1 cellular context compared by ENCODE assay signal in the genomic region with DNA sequence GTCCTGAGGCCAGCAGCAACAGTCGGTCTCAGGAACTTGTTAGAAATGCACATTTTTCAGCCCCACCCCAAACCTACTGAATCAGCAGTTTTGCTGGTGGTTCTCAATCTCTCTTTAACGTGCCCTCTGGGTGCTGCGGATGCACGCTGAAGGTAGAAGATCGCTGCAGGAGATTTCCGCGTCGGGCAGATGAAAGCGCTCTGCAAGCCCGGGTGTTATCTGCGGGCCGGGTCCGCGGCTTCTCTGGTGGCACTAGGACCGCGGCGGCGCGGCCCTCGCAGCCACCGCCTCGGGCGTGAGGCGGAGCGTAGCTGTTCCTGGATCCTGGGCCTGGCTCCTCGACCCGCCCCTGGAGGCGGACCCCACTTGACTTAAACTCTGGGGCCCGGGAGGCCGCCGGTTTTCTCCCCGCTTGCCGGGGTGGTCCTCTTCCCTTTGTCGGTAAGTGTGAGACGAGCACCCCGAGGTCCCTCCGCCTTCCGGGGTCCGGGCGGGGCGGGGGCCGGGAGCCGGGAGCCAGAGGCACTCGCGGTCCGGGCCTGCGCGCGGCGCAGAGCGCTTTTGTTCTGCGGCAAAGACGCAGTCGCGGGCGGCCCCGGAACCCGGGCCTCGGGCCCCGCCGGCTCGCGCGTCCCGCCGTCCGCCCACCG.
A peak's percentile ranks its signal among the peaks of the same experiment; 100 is the strongest.
TF ChIP-seq lines count a peak whose summit lies in the region.

A gene with protein sequence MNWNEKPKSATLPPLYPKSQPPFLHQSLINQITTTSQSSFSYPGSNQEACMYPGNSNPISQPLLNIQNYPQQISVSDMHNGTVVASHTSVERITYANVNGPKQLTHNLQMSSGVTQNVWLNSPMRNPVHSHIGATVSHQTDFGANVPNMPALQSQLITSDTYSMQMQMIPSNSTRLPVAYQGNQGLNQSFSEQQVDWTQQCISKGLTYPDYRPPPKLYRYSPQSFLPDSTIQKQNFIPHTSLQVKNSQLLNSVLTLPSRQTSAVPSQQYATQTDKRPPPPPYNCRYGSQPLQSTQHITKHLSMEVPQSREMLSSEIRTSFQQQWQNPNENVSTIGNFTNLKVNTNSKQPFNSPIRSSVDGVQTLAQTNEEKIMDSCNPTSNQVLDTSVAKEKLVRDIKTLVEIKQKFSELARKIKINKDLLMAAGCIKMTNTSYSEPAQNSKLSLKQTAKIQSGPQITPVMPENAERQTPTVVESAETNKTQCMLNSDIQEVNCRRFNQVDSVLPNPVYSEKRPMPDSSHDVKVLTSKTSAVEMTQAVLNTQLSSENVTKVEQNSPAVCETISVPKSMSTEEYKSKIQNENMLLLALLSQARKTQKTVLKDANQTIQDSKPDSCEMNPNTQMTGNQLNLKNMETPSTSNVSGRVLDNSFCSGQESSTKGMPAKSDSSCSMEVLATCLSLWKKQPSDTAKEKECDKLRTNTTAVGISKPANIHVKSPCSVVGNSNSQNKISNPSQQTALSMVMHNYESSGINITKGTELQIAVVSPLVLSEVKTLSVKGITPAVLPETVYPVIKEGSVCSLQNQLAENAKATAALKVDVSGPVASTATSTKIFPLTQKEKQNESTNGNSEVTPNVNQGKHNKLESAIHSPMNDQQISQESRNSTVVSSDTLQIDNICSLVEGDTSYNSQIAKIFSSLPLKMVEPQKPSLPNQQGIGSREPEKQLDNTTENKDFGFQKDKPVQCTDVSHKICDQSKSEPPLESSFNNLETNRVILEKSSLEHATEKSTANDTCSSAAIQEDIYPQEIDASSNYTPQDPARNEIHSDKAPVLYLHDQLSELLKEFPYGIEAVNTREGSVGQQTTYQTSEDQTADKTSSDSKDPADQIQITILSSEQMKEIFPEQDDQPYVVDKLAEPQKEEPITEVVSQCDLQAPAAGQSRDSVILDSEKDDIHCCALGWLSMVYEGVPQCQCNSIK (N-terminal part only) (plus strand): TSS at position 365 of the 650 bp plus-strand sequence. CDS start 21,541 bp downstream, outside the sequence.

TF ChIP-seq in HepG2, 621 proteins besides CTCF, POLR2A, EP300 and RAD21 (continued from another document and continues in another):
- TF ChIP-seq, protein P1, sequence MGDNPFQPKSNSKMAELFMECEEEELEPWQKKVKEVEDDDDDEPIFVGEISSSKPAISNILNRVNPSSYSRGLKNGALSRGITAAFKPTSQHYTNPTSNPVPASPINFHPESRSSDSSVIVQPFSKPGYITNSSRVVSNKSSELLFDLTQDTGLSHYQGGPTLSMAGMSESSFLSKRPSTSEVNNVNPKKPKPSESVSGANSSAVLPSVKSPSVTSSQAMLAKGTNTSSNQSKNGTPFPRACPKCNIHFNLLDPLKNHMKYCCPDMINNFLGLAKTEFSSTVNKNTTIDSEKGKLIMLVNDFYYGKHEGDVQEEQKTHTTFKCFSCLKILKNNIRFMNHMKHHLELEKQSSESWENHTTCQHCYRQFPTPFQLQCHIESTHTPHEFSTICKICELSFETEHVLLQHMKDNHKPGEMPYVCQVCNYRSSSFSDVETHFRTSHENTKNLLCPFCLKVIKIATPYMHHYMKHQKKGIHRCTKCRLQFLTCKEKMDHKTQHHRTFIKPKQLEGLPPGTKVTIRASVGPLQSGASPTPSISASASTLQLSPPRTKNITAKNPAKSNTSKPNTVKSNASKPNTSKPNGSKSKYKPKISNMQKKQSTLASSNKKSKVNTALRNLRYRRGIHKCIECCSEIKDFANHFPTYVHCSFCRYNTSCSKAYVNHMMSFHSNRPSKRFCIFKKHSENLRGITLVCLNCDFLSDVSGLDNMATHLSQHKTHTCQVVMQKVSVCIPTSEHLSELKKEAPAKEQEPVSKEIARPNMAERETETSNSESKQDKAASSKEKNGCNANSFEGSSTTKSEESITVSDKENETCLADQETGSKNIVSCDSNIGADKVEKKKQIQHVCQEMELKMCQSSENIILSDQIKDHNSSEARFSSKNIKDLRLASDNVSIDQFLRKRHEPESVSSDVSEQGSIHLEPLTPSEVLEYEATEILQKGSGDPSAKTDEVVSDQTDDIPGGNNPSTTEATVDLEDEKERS (CRISPR knock-in tag; IDR thresholded peaks at IDR 0.05) = peak; percentile 31; the same call in 1 of the 2 replicates
- peak; percentile 41 for TF ChIP-seq RBM39 (IDR thresholded peaks at IDR 0.05; ENCODE audit: low read depth, low read length, poor library complexity, severe bottlenecking)
- no peak for TF ChIP-seq MATR3 (CRISPR knock-in tag; IDR thresholded peaks at IDR 0.05)
- TF ChIP-seq, protein P2, sequence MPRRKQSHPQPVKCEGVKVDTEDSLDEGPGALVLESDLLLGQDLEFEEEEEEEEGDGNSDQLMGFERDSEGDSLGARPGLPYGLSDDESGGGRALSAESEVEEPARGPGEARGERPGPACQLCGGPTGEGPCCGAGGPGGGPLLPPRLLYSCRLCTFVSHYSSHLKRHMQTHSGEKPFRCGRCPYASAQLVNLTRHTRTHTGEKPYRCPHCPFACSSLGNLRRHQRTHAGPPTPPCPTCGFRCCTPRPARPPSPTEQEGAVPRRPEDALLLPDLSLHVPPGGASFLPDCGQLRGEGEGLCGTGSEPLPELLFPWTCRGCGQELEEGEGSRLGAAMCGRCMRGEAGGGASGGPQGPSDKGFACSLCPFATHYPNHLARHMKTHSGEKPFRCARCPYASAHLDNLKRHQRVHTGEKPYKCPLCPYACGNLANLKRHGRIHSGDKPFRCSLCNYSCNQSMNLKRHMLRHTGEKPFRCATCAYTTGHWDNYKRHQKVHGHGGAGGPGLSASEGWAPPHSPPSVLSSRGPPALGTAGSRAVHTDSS (CRISPR knock-in tag; conservative IDR thresholded peaks at IDR 0.05) = no peak
- TF ChIP-seq GABPB1 (CRISPR knock-in tag; IDR thresholded peaks at IDR 0.05) = peak; percentile 80
- no peak for TF ChIP-seq XBP1 (CRISPR knock-in tag; IDR thresholded peaks at IDR 0.05)
- no peak; the same call in 1 of the 2 replicates for TF ChIP-seq HOXA5 (CRISPR knock-in tag; IDR thresholded peaks at IDR 0.05)
- no peak for TF ChIP-seq SCMH1 (CRISPR knock-in tag; IDR thresholded peaks at IDR 0.05; ENCODE audit: borderline replicate concordance)
- TF ChIP-seq MAFG (CRISPR knock-in tag; IDR thresholded peaks at IDR 0.05) = peak; percentile 80
- TF ChIP-seq, protein P3, sequence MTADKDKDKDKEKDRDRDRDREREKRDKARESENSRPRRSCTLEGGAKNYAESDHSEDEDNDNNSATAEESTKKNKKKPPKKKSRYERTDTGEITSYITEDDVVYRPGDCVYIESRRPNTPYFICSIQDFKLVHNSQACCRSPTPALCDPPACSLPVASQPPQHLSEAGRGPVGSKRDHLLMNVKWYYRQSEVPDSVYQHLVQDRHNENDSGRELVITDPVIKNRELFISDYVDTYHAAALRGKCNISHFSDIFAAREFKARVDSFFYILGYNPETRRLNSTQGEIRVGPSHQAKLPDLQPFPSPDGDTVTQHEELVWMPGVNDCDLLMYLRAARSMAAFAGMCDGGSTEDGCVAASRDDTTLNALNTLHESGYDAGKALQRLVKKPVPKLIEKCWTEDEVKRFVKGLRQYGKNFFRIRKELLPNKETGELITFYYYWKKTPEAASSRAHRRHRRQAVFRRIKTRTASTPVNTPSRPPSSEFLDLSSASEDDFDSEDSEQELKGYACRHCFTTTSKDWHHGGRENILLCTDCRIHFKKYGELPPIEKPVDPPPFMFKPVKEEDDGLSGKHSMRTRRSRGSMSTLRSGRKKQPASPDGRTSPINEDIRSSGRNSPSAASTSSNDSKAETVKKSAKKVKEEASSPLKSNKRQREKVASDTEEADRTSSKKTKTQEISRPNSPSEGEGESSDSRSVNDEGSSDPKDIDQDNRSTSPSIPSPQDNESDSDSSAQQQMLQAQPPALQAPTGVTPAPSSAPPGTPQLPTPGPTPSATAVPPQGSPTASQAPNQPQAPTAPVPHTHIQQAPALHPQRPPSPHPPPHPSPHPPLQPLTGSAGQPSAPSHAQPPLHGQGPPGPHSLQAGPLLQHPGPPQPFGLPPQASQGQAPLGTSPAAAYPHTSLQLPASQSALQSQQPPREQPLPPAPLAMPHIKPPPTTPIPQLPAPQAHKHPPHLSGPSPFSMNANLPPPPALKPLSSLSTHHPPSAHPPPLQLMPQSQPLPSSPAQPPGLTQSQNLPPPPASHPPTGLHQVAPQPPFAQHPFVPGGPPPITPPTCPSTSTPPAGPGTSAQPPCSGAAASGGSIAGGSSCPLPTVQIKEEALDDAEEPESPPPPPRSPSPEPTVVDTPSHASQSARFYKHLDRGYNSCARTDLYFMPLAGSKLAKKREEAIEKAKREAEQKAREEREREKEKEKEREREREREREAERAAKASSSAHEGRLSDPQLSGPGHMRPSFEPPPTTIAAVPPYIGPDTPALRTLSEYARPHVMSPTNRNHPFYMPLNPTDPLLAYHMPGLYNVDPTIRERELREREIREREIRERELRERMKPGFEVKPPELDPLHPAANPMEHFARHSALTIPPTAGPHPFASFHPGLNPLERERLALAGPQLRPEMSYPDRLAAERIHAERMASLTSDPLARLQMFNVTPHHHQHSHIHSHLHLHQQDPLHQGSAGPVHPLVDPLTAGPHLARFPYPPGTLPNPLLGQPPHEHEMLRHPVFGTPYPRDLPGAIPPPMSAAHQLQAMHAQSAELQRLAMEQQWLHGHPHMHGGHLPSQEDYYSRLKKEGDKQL (CRISPR knock-in tag; IDR thresholded peaks at IDR 0.05; ENCODE audit: low read depth) = no peak
- no peak for TF ChIP-seq ZNF383 (CRISPR knock-in tag; IDR thresholded peaks at IDR 0.05; ENCODE audit: borderline replicate concordance)
- no peak for TF ChIP-seq SSRP1 (CRISPR knock-in tag; IDR thresholded peaks at IDR 0.05)
- TF ChIP-seq FOXK1 (CRISPR knock-in tag; IDR thresholded peaks at IDR 0.05; ENCODE audit: borderline replicate concordance, low read depth) = peak; percentile 53
- TF ChIP-seq, protein P4, sequence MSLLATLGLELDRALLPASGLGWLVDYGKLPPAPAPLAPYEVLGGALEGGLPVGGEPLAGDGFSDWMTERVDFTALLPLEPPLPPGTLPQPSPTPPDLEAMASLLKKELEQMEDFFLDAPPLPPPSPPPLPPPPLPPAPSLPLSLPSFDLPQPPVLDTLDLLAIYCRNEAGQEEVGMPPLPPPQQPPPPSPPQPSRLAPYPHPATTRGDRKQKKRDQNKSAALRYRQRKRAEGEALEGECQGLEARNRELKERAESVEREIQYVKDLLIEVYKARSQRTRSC (CRISPR knock-in tag; IDR thresholded peaks at IDR 0.05; ENCODE audit: low read depth) = no peak
- TF ChIP-seq EHMT2 (IDR thresholded peaks at IDR 0.05; ENCODE audit: borderline replicate concordance, low read depth, low read length) = no peak
- TF ChIP-seq, protein P5, sequence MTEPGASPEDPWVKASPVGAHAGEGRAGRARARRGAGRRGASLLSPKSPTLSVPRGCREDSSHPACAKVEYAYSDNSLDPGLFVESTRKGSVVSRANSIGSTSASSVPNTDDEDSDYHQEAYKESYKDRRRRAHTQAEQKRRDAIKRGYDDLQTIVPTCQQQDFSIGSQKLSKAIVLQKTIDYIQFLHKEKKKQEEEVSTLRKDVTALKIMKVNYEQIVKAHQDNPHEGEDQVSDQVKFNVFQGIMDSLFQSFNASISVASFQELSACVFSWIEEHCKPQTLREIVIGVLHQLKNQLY (CRISPR knock-in tag; IDR thresholded peaks at IDR 0.05) = no peak; the same call in 1 of the 2 replicates
- TF ChIP-seq, protein P6, sequence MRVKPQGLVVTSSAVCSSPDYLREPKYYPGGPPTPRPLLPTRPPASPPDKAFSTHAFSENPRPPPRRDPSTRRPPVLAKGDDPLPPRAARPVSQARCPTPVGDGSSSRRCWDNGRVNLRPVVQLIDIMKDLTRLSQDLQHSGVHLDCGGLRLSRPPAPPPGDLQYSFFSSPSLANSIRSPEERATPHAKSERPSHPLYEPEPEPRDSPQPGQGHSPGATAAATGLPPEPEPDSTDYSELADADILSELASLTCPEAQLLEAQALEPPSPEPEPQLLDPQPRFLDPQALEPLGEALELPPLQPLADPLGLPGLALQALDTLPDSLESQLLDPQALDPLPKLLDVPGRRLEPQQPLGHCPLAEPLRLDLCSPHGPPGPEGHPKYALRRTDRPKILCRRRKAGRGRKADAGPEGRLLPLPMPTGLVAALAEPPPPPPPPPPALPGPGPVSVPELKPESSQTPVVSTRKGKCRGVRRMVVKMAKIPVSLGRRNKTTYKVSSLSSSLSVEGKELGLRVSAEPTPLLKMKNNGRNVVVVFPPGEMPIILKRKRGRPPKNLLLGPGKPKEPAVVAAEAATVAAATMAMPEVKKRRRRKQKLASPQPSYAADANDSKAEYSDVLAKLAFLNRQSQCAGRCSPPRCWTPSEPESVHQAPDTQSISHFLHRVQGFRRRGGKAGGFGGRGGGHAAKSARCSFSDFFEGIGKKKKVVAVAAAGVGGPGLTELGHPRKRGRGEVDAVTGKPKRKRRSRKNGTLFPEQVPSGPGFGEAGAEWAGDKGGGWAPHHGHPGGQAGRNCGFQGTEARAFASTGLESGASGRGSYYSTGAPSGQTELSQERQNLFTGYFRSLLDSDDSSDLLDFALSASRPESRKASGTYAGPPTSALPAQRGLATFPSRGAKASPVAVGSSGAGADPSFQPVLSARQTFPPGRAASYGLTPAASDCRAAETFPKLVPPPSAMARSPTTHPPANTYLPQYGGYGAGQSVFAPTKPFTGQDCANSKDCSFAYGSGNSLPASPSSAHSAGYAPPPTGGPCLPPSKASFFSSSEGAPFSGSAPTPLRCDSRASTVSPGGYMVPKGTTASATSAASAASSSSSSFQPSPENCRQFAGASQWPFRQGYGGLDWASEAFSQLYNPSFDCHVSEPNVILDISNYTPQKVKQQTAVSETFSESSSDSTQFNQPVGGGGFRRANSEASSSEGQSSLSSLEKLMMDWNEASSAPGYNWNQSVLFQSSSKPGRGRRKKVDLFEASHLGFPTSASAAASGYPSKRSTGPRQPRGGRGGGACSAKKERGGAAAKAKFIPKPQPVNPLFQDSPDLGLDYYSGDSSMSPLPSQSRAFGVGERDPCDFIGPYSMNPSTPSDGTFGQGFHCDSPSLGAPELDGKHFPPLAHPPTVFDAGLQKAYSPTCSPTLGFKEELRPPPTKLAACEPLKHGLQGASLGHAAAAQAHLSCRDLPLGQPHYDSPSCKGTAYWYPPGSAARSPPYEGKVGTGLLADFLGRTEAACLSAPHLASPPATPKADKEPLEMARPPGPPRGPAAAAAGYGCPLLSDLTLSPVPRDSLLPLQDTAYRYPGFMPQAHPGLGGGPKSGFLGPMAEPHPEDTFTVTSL (CRISPR knock-in tag; IDR thresholded peaks at IDR 0.05; ENCODE audit: borderline replicate concordance) = no peak
- TF ChIP-seq ARNT2 (CRISPR knock-in tag; IDR thresholded peaks at IDR 0.05; ENCODE audit: low read depth) = peak; percentile 54
- TF ChIP-seq, protein P7, sequence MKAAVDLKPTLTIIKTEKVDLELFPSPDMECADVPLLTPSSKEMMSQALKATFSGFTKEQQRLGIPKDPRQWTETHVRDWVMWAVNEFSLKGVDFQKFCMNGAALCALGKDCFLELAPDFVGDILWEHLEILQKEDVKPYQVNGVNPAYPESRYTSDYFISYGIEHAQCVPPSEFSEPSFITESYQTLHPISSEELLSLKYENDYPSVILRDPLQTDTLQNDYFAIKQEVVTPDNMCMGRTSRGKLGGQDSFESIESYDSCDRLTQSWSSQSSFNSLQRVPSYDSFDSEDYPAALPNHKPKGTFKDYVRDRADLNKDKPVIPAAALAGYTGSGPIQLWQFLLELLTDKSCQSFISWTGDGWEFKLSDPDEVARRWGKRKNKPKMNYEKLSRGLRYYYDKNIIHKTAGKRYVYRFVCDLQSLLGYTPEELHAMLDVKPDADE (CRISPR knock-in tag; IDR thresholded peaks at IDR 0.05) = no peak
